ENCODE assay signal across 11 cellular contexts in the genomic region with DNA sequence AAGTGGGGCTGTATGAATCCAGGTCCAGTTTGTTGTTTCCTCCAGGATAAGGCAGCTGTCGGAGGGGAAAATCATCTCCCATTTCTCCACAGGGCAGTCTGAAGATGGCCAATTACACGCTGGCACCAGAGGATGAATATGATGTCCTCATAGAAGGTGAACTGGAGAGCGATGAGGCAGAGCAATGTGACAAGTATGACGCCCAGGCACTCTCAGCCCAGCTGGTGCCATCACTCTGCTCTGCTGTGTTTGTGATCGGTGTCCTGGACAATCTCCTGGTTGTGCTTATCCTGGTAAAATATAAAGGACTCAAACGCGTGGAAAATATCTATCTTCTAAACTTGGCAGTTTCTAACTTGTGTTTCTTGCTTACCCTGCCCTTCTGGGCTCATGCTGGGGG. TPM values are rescaled to one million over a fixed set of nuclear protein-coding genes. Genes with fewer than 3 reads are reported as not detected.
DNase-seq lines count a peak whose midpoint lies in the region; ATAC-seq and TF ChIP-seq lines count a peak whose summit lies in the region.
"Had no signal": no experiment of that assay in that cellular context is flagged by ENCODE, and none has a peak within 500 bp of the region (broad histone marks: within the 10 kb centered on the region; RNA-seq: fewer than 3 reads in every experiment).

No MANE protein-coding gene starts in this region.

- no peaks in the 10 kb centered on the region for H3K9me3 ChIP-seq in T-helper 17 cell (ENCODE audit: control insufficient read depth, low read length, poor library complexity, severe bottlenecking)
- H3K9me3 ChIP-seq in heart left ventricle = no peaks in the 10 kb centered on the region
- no peaks in the 10 kb centered on the region for H3K9me3 ChIP-seq in skeletal muscle satellite cell (replicated peaks; ENCODE audit: low read length)
- no peaks in the 10 kb centered on the region for H3K9me3 ChIP-seq in mucosa of descending colon

- peaks cover 27% of the 10 kb centered on the region for H3K27me3 Mint-ChIP-seq in HFFc6 (ENCODE audit: insufficient read depth)
- peaks cover 26% of the 10 kb centered on the region for H3K27me3 Mint-ChIP-seq in T-helper 17 cell

- TF ChIP-seq CTCF in HFFc6 (IDR thresholded peaks at IDR 0.05) (no peak), heart left ventricle (IDR thresholded peaks at IDR 0.05) (no peak), mucosa of descending colon (IDR thresholded peaks at IDR 0.05) (no peak)

- H3K4me1 ChIP-seq in heart left ventricle (peaks cover 0 to 79% (median 38%) of the 10 kb centered on the region in 12 donors), skeletal muscle satellite cell (ENCODE audit: control insufficient read depth, insufficient read depth, low read length) (peaks cover 35% of the 10 kb centered on the region), mesendoderm (ENCODE audit: control insufficient read depth, low read depth, low read length) (no peaks in the 10 kb centered on the region), mucosa of descending colon (ENCODE audit: low read depth) (peaks cover 21% of the 10 kb centered on the region)

- H2AK5ac ChIP-seq in mesendoderm (ENCODE audit: low read length) = no peak overlapping the region

- H3K4me3 Mint-ChIP-seq in HFFc6 (peak overlapping the region; percentile 69; the same call in 1 of the 2 replicates), T-helper 17 cell (no peak overlapping the region)
- H3K4me3 Mint-ChIP-seq: mesothelial cell of epicardium had no signal

- no peak overlapping the region for H4K8ac ChIP-seq in mesendoderm (ENCODE audit: low read depth, low read length)

- intact Hi-C loops in heart left ventricle (cut with DNase I) = no loop called here
- intact Hi-C loops in mucosa of descending colon (cut with DNase I, micrococcal nuclease) = no loop called here

- no peak overlapping the region for H3K56ac ChIP-seq in mesendoderm (ENCODE audit: low read length)

- no peak overlapping the region for H4K5ac ChIP-seq in mesendoderm (ENCODE audit: low read length)

- 22 to 31% (median 28%) methylated on average over 6 to 7 of the region's 7 CpGs for WGBS in heart left ventricle, 4 donors
- WGBS in mesendoderm (ENCODE audit: extremely low coverage, insufficient coverage, low lambda C conversion rate) = no CpG with 5 or more reads among the region's 7 CpGs

- peak overlapping the region in 11 of 12 donors; percentile 10 to 60 (median 43) for H3K4me3 ChIP-seq in heart left ventricle
- peak overlapping the region; percentile 55 for H3K4me3 ChIP-seq in skeletal muscle satellite cell (ENCODE audit: low read length)
- no peak overlapping the region for H3K4me3 ChIP-seq in mesendoderm (ENCODE audit: low read length)
- no peak overlapping the region for H3K4me3 ChIP-seq in mucosa of descending colon

- H3K4me1 Mint-ChIP-seq in HFFc6 (ENCODE audit: low read depth) (peaks cover 45% of the 10 kb centered on the region), T-helper 17 cell (peaks cover 6% of the 10 kb centered on the region)

- no peak overlapping the region for H3K4ac ChIP-seq in mesendoderm (ENCODE audit: low read depth, low read length)

- H3K36me3 ChIP-seq in heart left ventricle (peaks cover 0 to 7% (median 0%) of the 10 kb centered on the region in 9 donors), skeletal muscle satellite cell (ENCODE audit: insufficient read depth, low read length) (no peaks in the 10 kb centered on the region), mesendoderm (ENCODE audit: control insufficient read depth, insufficient read depth, low read length) (no peaks in the 10 kb centered on the region), mucosa of descending colon (ENCODE audit: low read depth) (no peaks in the 10 kb centered on the region)

- no peaks in the 10 kb centered on the region for H3K27me3 ChIP-seq in heart left ventricle
- H3K27me3 ChIP-seq in skeletal muscle satellite cell (ENCODE audit: control insufficient read depth, insufficient read depth, low read length) = no peaks in the 10 kb centered on the region
- H3K27me3 ChIP-seq in mesendoderm (ENCODE audit: insufficient read depth, low read length, poor library complexity) = no peaks in the 10 kb centered on the region

- peak overlapping the region; percentile 69 for H3K9ac ChIP-seq in skeletal muscle satellite cell (ENCODE audit: low read depth, low read length)
- no peak overlapping the region for H3K9ac ChIP-seq in mesendoderm (ENCODE audit: low read length)

- H3K18ac ChIP-seq in mesendoderm (ENCODE audit: low read length) = no peak overlapping the region

- H3K9me3 Mint-ChIP-seq in HFFc6 = peaks cover 1% of the 10 kb centered on the region; the same call in 1 of the 2 replicates

- H2BK120ac ChIP-seq in mesendoderm (ENCODE audit: low read depth, low read length) = no peak overlapping the region

- no peaks in the 10 kb centered on the region for H3K79me1 ChIP-seq in mesendoderm (ENCODE audit: low read length)

- H3K27ac ChIP-seq in heart left ventricle = peak overlapping the region; percentile 34 to 94 (median 78)
- H3K27ac ChIP-seq in mesendoderm (ENCODE audit: low read depth, low read length) = no peak overlapping the region

- DNase-seq in HFFc6 = no peak
- DNase-seq in T-helper 17 cell = no peak
- DNase-seq in heart left ventricle = peak in 1 of 5 donors; percentile 54
- no peak for DNase-seq in DMS153 treated with DMSO at 0.1 percent for 48 hours (lab: John Stamatoyannopoulos, UW; ENCODE audit: unreplicated experiment)
- no peak for DNase-seq in mesendoderm
- DNase-seq in mucosa of descending colon = no peak
- DNase-seq: NCI-H1105 treated with DMSO at 0.1 percent for 48 hours had no signal

- H3K23ac ChIP-seq in mesendoderm (ENCODE audit: low read length) = no peak overlapping the region

- no peaks in the 10 kb centered on the region for H3K36me3 Mint-ChIP-seq in HFFc6 (ENCODE audit: low read depth)
- H3K36me3 Mint-ChIP-seq in T-helper 17 cell (ENCODE audit: low read depth) = no peaks in the 10 kb centered on the region
- H3K36me3 Mint-ChIP-seq: mesothelial cell of epicardium had no signal

- peak overlapping the region; percentile 55 for H3K27ac Mint-ChIP-seq in HFFc6
- peak overlapping the region; percentile 72 for H3K27ac Mint-ChIP-seq in T-helper 17 cell
- H3K27ac Mint-ChIP-seq: mesothelial cell of epicardium had no signal

- TF ChIP-seq POLR2A in heart left ventricle (IDR thresholded peaks at IDR 0.05) = no peak

- no peaks in the 10 kb centered on the region for H3K79me2 ChIP-seq in mesendoderm (ENCODE audit: control insufficient read depth, insufficient read depth, low read length)

- ATAC-seq in T-helper 17 cell (no peak), heart left ventricle (peak; percentile 58 to 73 (median 66)), mucosa of descending colon (no peak)

- H3K4me2 ChIP-seq in skeletal muscle satellite cell (ENCODE audit: low read length) (peak overlapping the region; percentile 75), mesendoderm (ENCODE audit: low read length) (no peak overlapping the region)

- no peak overlapping the region for H2BK15ac ChIP-seq in mesendoderm (replicated peaks; ENCODE audit: low read depth)

- H2BK5ac ChIP-seq in mesendoderm (ENCODE audit: low read length) = no peak overlapping the region

RNA-seq across cellular contexts. Expression of a gene that starts 0.9 kb away (rescaled TPM):
- total RNA-seq in HFFc6 (2021; fragmentation: NEBNext Ultra II Directional; extraction: Animal tissue kit (Norgen Biotek cat#: 25700)) = under 1 TPM in 2 of 6 experiments, not detected in 4; 0.12 to 0.21 TPM
- total RNA-seq in T-helper 17 cell = 1 to 10 TPM; 1.9 to 2.4 TPM
- total RNA-seq in heart left ventricle = 1 to 10 TPM in 8 of 9 donors, under 1 TPM in 1; 0.70 to 8.1 (median 1.7) TPM
- 1 to 10 TPM; 1.1 to 1.9 TPM for polyA plus RNA-seq in heart left ventricle
- 0.22 TPM in 1 of 2 replicates, not detected in the other for total RNA-seq in skeletal muscle satellite cell (2012; rRNA removed)
- polyA plus RNA-seq in mesendoderm (2013, experiment 1 of 2) = 0.04 TPM
- not detected for polyA plus RNA-seq in mesendoderm (2013, experiment 2 of 2)
- 10 to 100 TPM; 10.2 to 23.3 (median 15.7) TPM for total RNA-seq in mucosa of descending colon
- total RNA-seq: H1, mesothelial cell of epicardium had no signal
- polyA plus RNA-seq: H1 had no signal

RNA-seq across cellular contexts. Expression of a gene that starts 37.2 kb away (rescaled TPM):
- not detected for total RNA-seq in HFFc6 (2021; fragmentation: NEBNext Ultra II Directional; extraction: Animal tissue kit (Norgen Biotek cat#: 25700))
- 1 to 10 TPM; 3.2 to 8.3 TPM for total RNA-seq in T-helper 17 cell
- total RNA-seq in heart left ventricle = 10 to 100 TPM in 1 of 9 donors, 1 to 10 TPM in 1, under 1 TPM in 7; 0.13 to 12.7 (median 0.46) TPM
- under 1 TPM; 0.27 to 0.40 TPM for polyA plus RNA-seq in heart left ventricle
- total RNA-seq in skeletal muscle satellite cell (2012; rRNA removed) = not detected in 2 replicates
- polyA plus RNA-seq in mesendoderm (2013, experiment 1 of 2) = not detected
- polyA plus RNA-seq in mesendoderm (2013, experiment 2 of 2) = not detected
- total RNA-seq in mucosa of descending colon = 1 to 10 TPM; 1.9 to 3.4 (median 2.4) TPM
- total RNA-seq: glomerular endothelial cell, H1, mesothelial cell of epicardium had no signal
- polyA plus RNA-seq: H1 had no signal

RNA-seq across cellular contexts. Expression of a gene that starts 54.1 kb away (rescaled TPM):
- not detected for total RNA-seq in HFFc6 (2021; fragmentation: NEBNext Ultra II Directional; extraction: Animal tissue kit (Norgen Biotek cat#: 25700))
- 10 to 100 TPM; 12.4 to 14.2 TPM for total RNA-seq in T-helper 17 cell
- 10 to 100 TPM in 1 of 9 donors, 1 to 10 TPM in 3, under 1 TPM in 5; 0.35 to 10.5 (median 0.94) TPM for total RNA-seq in heart left ventricle
- under 1 TPM; 0.23 to 0.53 TPM for polyA plus RNA-seq in heart left ventricle
- total RNA-seq in skeletal muscle satellite cell (2012; rRNA removed) = not detected in 2 replicates
- not detected for polyA plus RNA-seq in mesendoderm (2013, experiment 1 of 2)
- polyA plus RNA-seq in mesendoderm (2013, experiment 2 of 2) = not detected
- total RNA-seq in mucosa of descending colon = 1 to 10 TPM; 1.2 to 3.4 (median 2.2) TPM
- total RNA-seq: glomerular endothelial cell, H1, mesothelial cell of epicardium had no signal
- polyA plus RNA-seq: H1 had no signal

RNA-seq across cellular contexts. Expression of a gene that starts 56.7 kb away (rescaled TPM):
- total RNA-seq in HFFc6 (2021; fragmentation: NEBNext Ultra II Directional; extraction: Animal tissue kit (Norgen Biotek cat#: 25700)) = under 1 TPM in 1 of 6 experiments, not detected in 5; 0.40 TPM
- total RNA-seq in T-helper 17 cell (not detected), heart left ventricle (10 to 100 TPM in 1 of 9 donors, 1 to 10 TPM in 8; 2.5 to 10.6 (median 3.1) TPM), mucosa of descending colon (1 to 10 TPM; 1.2 to 1.4 (median 1.2) TPM)
- 1 to 10 TPM; 1.6 to 3.0 TPM for polyA plus RNA-seq in heart left ventricle
- total RNA-seq in skeletal muscle satellite cell (2012; rRNA removed) = not detected in 2 replicates
- 0.39 TPM for polyA plus RNA-seq in mesendoderm (2013, experiment 1 of 2)
- polyA plus RNA-seq in mesendoderm (2013, experiment 2 of 2) = 0.36 TPM
- total RNA-seq: glomerular endothelial cell, mesothelial cell of epicardium had no signal

Comparison
In these comparisons a context has a peak if more than half of its experiments do, and no peak if none do; other contexts are left out.
1. ATAC-seq: peak in heart left ventricle (4 of 4); none in T-helper 17 cell (single experiment) and mucosa of descending colon (single experiment).
2. H3K4me3 ChIP-seq: peak in heart left ventricle (11 of 12) and skeletal muscle satellite cell (single experiment); none in mesendoderm (single experiment) and mucosa of descending colon (single experiment).